In the genomic region with DNA sequence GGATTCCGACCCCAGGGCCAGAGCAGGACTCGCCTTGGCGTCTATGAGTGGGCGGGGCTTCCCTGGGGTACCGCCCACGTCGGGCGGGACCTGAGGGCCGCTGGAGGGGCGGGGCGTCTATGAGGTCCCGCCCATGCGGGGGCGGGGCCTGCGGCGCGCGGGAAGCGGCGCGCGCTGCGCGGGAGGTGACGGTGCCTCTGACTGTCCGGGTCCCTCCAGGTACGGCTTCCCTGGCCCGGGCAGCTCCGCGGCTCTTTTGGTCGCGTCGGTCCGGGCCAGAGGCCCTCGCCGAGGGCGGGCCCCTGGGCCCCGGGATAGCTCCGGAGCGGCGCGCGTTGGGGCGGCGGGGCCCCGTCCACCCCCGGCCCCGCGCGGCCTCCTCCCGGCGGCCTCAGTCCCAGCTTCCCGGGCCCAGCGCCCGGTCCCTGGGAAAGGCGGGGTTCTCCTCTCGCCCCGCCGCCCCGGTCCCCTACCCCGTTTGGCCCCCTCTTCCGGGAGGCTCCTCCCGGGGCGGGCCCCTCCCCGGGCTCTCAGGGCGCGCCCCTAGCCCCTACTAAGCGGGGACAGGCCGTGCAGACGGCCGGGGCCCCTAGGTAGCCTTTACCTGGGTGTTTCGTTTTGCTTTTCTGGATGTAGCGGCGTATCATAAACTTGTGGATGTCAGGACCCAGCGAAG, we compare ENCODE assay signal across 8 cellular contexts. TPM values are rescaled to one million over a fixed set of nuclear protein-coding genes. Genes with fewer than 3 reads are reported as not detected.
DNase-seq lines count a peak whose midpoint lies in the region; ATAC-seq and TF ChIP-seq lines count a peak whose summit lies in the region.

A gene (plus strand): TSS at position 160 of the 676 bp plus-strand sequence. CDS start 745 bp downstream, outside the sequence.

- no peak for TF ChIP-seq CTCF in AG10803 (conservative IDR thresholded peaks at IDR 0.05; ENCODE audit: low read length)
- TF ChIP-seq CTCF in liver (IDR thresholded peaks at IDR 0.05; ENCODE audit: low read depth, low read length, missing input control), result no peak

- H3K27me3 Mint-ChIP-seq in activated CD4-positive, alpha-beta T cell treated with anti-CD3 and anti-CD28 coated beads, Interleukin-2, amount 10 ng/mL, durations not matched to agents 24 days and 14 days, result no peaks in the 10 kb centered on the region

- H3K4me3 ChIP-seq in AG10803 (ENCODE audit: low read length) (peak within 1 kb of the TSS; percentile 55), liver (ENCODE audit: low read depth in 1 of 3, low read length in 3 of 3) (peak within 1 kb of the TSS in 2 of 3 donors; percentile 56 to 89)

- ATAC-seq in GM19025 (IDR thresholded peaks at IDR 0.05; ENCODE audit: low read depth, unreplicated experiment), result peak; percentile 95
- ATAC-seq in HG03280 (IDR thresholded peaks at IDR 0.05; ENCODE audit: unreplicated experiment), result peak; percentile 96

- no peaks in the 10 kb centered on the region for H3K27me3 ChIP-seq in liver (ENCODE audit: control insufficient read depth in 4 of 4, insufficient read depth in 4 of 4, low read length in 3 of 4)

- no peak within 1 kb of the TSS for H3K9ac ChIP-seq in liver (ENCODE audit: low read depth in 1 of 2, low read length in 2 of 2)

- H3K4me3 Mint-ChIP-seq in activated CD4-positive, alpha-beta T cell treated with anti-CD3 and anti-CD28 coated beads, Interleukin-2, amount 10 ng/mL, durations not matched to agents 24 days and 14 days, result peak within 1 kb of the TSS; percentile 84

- no peaks in the 10 kb centered on the region for H3K9me3 Mint-ChIP-seq in activated CD4-positive, alpha-beta T cell treated with anti-CD3 and anti-CD28 coated beads, Interleukin-2, amount 10 ng/mL, durations not matched to agents 24 days and 14 days

- no peaks in the 10 kb centered on the region for H3K9me3 ChIP-seq in liver (ENCODE audit: control insufficient read depth in 4 of 4, low read length in 3 of 4)

- intact Hi-C loops in activated CD4-positive, alpha-beta T cell treated with anti-CD3 and anti-CD28 coated beads, Interleukin-2, amount 10 ng/mL, durations not matched to agents 24 days and 14 days (cut with micrococcal nuclease), result loop anchor here (1.0 to 10.0 kb wide), 4 partner anchors 65 to 321 kb away; a partner anchor contains a TSS

- WGBS in liver, result 2% methylated on average over 75 of the region's 75 CpGs

- H3K27ac Mint-ChIP-seq in activated CD4-positive, alpha-beta T cell treated with anti-CD3 and anti-CD28 coated beads, Interleukin-2, amount 10 ng/mL, durations not matched to agents 24 days and 14 days, result peak within 1 kb of the TSS; percentile 71

- H3K36me3 Mint-ChIP-seq in activated CD4-positive, alpha-beta T cell treated with anti-CD3 and anti-CD28 coated beads, Interleukin-2, amount 10 ng/mL, durations not matched to agents 24 days and 14 days (ENCODE audit: low read depth), result peaks cover 13% of the 10 kb centered on the region

- H3K36me3 ChIP-seq in liver (ENCODE audit: control insufficient read depth in 4 of 4, insufficient read depth in 3 of 4, low read depth in 1 of 4, low read length in 3 of 4), result peaks cover 0 to 2% (median 0%) of the 10 kb centered on the region in 4 donors

- peaks cover 0 to 12% (median 3%) of the 10 kb centered on the region in 4 donors for H3K4me1 ChIP-seq in liver (ENCODE audit: control insufficient read depth in 4 of 4, insufficient read depth in 4 of 4, low read length in 3 of 4)

- DNase-seq in AG10803 (ENCODE audit: low read depth) (peak; percentile 50), NCI-H446 treated with DMSO at 0.1 percent for 48 hours (lab: John Stamatoyannopoulos, UW) (peak; percentile 47), dedifferentiated amniotic fluid mesenchymal stem cell (ENCODE audit: extremely low spot score) (peak; percentile 54)
- peak; percentile 96 for DNase-seq in activated CD4-positive, alpha-beta T cell treated with anti-CD3 and anti-CD28 coated beads, Interleukin-2, amount 10 ng/mL, durations not matched to agents 24 days and 14 days
- DNase-seq in stimulated activated CD4-positive, alpha-beta T cell treated with anti-CD3 and anti-CD28 coated beads, Interleukin-2, amount 100 ng/mL, for 4 hours (ENCODE audit: low read depth), result peak; percentile 74

- TF ChIP-seq RAD21 in liver (IDR thresholded peaks at IDR 0.05), result no peak

- peaks cover 19% of the 10 kb centered on the region for H3K4me1 Mint-ChIP-seq in activated CD4-positive, alpha-beta T cell treated with anti-CD3 and anti-CD28 coated beads, Interleukin-2, amount 10 ng/mL, durations not matched to agents 24 days and 14 days

- no peak within 1 kb of the TSS for H3K27ac ChIP-seq in liver (ENCODE audit: low read depth in 1 of 2, low read length in 2 of 2)

TF ChIP-seq in liver, 16 proteins besides CTCF, POLR2A, EP300 and RAD21:
- no peak for TF ChIP-seq NR2F2 (IDR thresholded peaks at IDR 0.05)
- no peak for TF ChIP-seq RXRA (IDR thresholded peaks at IDR 0.05)
- TF ChIP-seq JUND (IDR thresholded peaks at IDR 0.05), result no peak
- TF ChIP-seq, protein P1, sequence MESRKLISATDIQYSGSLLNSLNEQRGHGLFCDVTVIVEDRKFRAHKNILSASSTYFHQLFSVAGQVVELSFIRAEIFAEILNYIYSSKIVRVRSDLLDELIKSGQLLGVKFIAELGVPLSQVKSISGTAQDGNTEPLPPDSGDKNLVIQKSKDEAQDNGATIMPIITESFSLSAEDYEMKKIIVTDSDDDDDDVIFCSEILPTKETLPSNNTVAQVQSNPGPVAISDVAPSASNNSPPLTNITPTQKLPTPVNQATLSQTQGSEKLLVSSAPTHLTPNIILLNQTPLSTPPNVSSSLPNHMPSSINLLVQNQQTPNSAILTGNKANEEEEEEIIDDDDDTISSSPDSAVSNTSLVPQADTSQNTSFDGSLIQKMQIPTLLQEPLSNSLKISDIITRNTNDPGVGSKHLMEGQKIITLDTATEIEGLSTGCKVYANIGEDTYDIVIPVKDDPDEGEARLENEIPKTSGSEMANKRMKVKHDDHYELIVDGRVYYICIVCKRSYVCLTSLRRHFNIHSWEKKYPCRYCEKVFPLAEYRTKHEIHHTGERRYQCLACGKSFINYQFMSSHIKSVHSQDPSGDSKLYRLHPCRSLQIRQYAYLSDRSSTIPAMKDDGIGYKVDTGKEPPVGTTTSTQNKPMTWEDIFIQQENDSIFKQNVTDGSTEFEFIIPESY (IDR thresholded peaks at IDR 0.05), result no peak
- no peak for TF ChIP-seq FOXA1 (IDR thresholded peaks at IDR 0.05)
- TF ChIP-seq TAF1 (conservative IDR thresholded peaks at IDR 0.05), result no peak
- TF ChIP-seq, protein P2, sequence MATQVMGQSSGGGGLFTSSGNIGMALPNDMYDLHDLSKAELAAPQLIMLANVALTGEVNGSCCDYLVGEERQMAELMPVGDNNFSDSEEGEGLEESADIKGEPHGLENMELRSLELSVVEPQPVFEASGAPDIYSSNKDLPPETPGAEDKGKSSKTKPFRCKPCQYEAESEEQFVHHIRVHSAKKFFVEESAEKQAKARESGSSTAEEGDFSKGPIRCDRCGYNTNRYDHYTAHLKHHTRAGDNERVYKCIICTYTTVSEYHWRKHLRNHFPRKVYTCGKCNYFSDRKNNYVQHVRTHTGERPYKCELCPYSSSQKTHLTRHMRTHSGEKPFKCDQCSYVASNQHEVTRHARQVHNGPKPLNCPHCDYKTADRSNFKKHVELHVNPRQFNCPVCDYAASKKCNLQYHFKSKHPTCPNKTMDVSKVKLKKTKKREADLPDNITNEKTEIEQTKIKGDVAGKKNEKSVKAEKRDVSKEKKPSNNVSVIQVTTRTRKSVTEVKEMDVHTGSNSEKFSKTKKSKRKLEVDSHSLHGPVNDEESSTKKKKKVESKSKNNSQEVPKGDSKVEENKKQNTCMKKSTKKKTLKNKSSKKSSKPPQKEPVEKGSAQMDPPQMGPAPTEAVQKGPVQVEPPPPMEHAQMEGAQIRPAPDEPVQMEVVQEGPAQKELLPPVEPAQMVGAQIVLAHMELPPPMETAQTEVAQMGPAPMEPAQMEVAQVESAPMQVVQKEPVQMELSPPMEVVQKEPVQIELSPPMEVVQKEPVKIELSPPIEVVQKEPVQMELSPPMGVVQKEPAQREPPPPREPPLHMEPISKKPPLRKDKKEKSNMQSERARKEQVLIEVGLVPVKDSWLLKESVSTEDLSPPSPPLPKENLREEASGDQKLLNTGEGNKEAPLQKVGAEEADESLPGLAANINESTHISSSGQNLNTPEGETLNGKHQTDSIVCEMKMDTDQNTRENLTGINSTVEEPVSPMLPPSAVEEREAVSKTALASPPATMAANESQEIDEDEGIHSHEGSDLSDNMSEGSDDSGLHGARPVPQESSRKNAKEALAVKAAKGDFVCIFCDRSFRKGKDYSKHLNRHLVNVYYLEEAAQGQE (IDR thresholded peaks at IDR 0.05), result no peak
- TF ChIP-seq GABPA (IDR thresholded peaks at IDR 0.05 in 1 of 2, conservative IDR thresholded peaks at IDR 0.05 in 1 of 2), result no peak

RNA-seq across cellular contexts. Expression of the gene that starts here (rescaled TPM):
- 33.4 and 36.5 TPM in 2 replicates for total RNA-seq in activated CD4-positive, alpha-beta T cell treated with anti-CD3 and anti-CD28 coated beads, Interleukin-2, amount 10 ng/mL, durations not matched to agents 24 days and 14 days
- total RNA-seq in liver, result 1 to 10 TPM in 1 of 2 donors, under 1 TPM in 1; 0.33 to 2.7 TPM
- polyA plus RNA-seq in liver, result under 1 TPM; 0.46 to 0.53 TPM
